Comparison of ENCODE assay signal across 1 cellular context in the genomic region with DNA sequence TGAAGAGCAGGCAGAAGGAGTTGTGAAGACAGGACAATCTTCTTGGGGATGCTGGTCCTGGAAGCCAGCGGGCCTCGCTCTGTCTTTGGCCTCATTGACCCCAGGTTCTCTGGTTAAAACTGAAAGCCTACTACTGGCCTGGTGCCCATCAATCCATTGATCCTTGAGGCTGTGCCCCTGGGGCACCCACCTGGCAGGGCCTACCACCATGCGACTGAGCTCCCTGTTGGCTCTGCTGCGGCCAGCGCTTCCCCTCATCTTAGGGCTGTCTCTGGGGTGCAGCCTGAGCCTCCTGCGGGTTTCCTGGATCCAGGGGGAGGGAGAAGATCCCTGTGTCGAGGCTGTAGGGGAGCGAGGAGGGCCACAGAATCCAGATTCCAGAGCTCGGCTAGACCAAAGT.
TF ChIP-seq lines count a peak whose summit lies in the region.

No MANE protein-coding gene starts in this region.

TF ChIP-seq in IMR-90, 13 proteins besides CTCF, POLR2A, EP300 and RAD21:
- no peak for TF ChIP-seq BHLHE40 (IDR thresholded peaks at IDR 0.05; ENCODE audit: low read depth, low read length)
- TF ChIP-seq MAZ (IDR thresholded peaks at IDR 0.05; ENCODE audit: borderline replicate concordance, low read depth, low read length), result no peak
- no peak for TF ChIP-seq SMC3 (IDR thresholded peaks at IDR 0.05; ENCODE audit: low read depth, low read length)
- TF ChIP-seq RFX5 (IDR thresholded peaks at IDR 0.05; ENCODE audit: low read depth, low read length), result no peak
- no peak for TF ChIP-seq CHD1 (IDR thresholded peaks at IDR 0.05; ENCODE audit: low read depth, low read length)
